In genomic region chr2:187716301-187716700, GRCh38 we compare ENCODE assay signal across 26 cellular contexts.
"Had no signal": no experiment of that assay in that cellular context is flagged by ENCODE, and none has a peak within 500 bp of the region (broad histone marks: within the 10 kb centered on the region; RNA-seq: fewer than 3 reads in every experiment).

No MANE protein-coding gene starts in this region.

- H3K4me3 ChIP-seq: gastroesophageal sphincter, heart left ventricle, lower lobe of right lung, prostate gland, sigmoid colon, stomach, thyroid gland, vagina had no signal

- DNase-seq: effector CD8-positive, alpha-beta T cell; endodermal cell; heart left ventricle; hippocampal formation; immature natural killer cell; islet precursor cell; kidney glomerular epithelial cell; left ventricle myocardium superior; lower lobe of right lung; naive B cell; nucleus accumbens; right cardiac atrium; sigmoid colon; stimulated activated CD4-positive, alpha-beta T cell treated with anti-CD3 and anti-CD28 coated beads, Interleukin-2, amount 100 ng/mL, for 24 hours; stimulated activated CD4-positive, alpha-beta T cell treated with anti-CD3 and anti-CD28 coated beads, Interleukin-4, amount 100 ng/mL, for 24 hours; stimulated activated naive CD4-positive, alpha-beta T cell treated with Interleukin-2 at 50 U/mL for 16 hours; stomach; thyroid gland; trophoblast cell had no signal

- ATAC-seq: esophagus mucosa; gastroesophageal sphincter; heart left ventricle; left ventricle myocardium superior; lower lobe of right lung; right cardiac atrium; stimulated activated effector memory CD8-positive, alpha-beta T cell treated with anti-CD3 and anti-CD28 coated beads, Interleukin-12 subunit alpha, Interleukin-12 subunit beta, amount 100 ng/mL, for 72 hours had no signal

- H3K27ac ChIP-seq: epithelial cell of prostate, gastroesophageal sphincter, heart left ventricle, lower lobe of right lung, prostate gland, sigmoid colon, stomach, thyroid gland, vagina had no signal

- H3K27me3 ChIP-seq: gastroesophageal sphincter, heart left ventricle, sigmoid colon, stomach, thyroid gland, vagina had no signal

- H3K36me3 ChIP-seq: gastroesophageal sphincter, heart left ventricle, lower lobe of right lung, prostate gland, sigmoid colon, stomach, thyroid gland, vagina had no signal

- H3K4me1 ChIP-seq: gastroesophageal sphincter, heart left ventricle, lower lobe of right lung, prostate gland, sigmoid colon, stomach, thyroid gland, vagina had no signal

- H3K9me3 ChIP-seq: lower lobe of right lung, prostate gland, sigmoid colon, stomach, thyroid gland, vagina had no signal

- FAIRE-seq: colon had no signal
